8 cellular contexts compared by ENCODE assay signal in genomic region chr7:112204072-112204775, GRCh38. TPM values are rescaled to one million over a fixed set of nuclear protein-coding genes. Genes with fewer than 3 reads are reported as not detected.
DNase-seq lines count a peak whose midpoint lies in the region; ATAC-seq, FAIRE-seq and TF ChIP-seq lines count a peak whose summit lies in the region.

No MANE protein-coding gene starts in this region.

- H3K9me3 ChIP-seq in ES-I3 (ENCODE audit: control insufficient read depth, insufficient read depth, low read length): no peaks in the 10 kb centered on the region
- no peaks in the 10 kb centered on the region for H3K9me3 ChIP-seq in mononuclear cell (ENCODE audit: low read depth, low read length)
- no peaks in the 10 kb centered on the region for H3K9me3 ChIP-seq in aorta (ENCODE audit: control insufficient read depth, low read length)

- H3K4me3 ChIP-seq in mononuclear cell (ENCODE audit: low read length) (peak overlapping the region; percentile 95), aorta (ENCODE audit: low read length in 2 of 2) (peak overlapping the region; percentile 81 to 85)

- no peak for TF ChIP-seq CTCF in GM10266 (IDR thresholded peaks at IDR 0.05; ENCODE audit: control insufficient read depth, insufficient read depth, low read depth, missing control alignments)

- H3K27me3 ChIP-seq in mononuclear cell (ENCODE audit: insufficient read depth, low read length): peaks cover 44% of the 10 kb centered on the region
- no peaks in the 10 kb centered on the region for H3K27me3 ChIP-seq in aorta (ENCODE audit: control insufficient read depth in 1 of 2, insufficient read depth in 2 of 2, low read length in 1 of 2)

- WGBS in aorta, 2 donors: 1 to 2% methylated on average over 12 of the region's 12 CpGs

- intact Hi-C loops in aorta (cut with DNase I): loop anchor here (5.0 to 10.0 kb wide), 3 partner anchors 219 to 439 kb away; no protein-coding TSS in a partner anchor

- ATAC-seq in aorta (ENCODE audit: low FRiP score) (no peak), HG02970 (IDR thresholded peaks at IDR 0.05; ENCODE audit: low FRiP score, unreplicated experiment) (no peak)

- no peak for FAIRE-seq in HTR-8/SVneo (lab: Jason Lieb, UNC)

- DNase-seq in NCI-H2227 treated with DMSO at 0.1 percent for 48 hours (lab: John Stamatoyannopoulos, UW) (peak; percentile 36), caudate nucleus (lab: John Stamatoyannopoulos, UW) (peak in 4 of 61 donors; percentile 6 to 32 (median 19)), aorta (no peak), HTR-8/SVneo (ENCODE audit: insufficient read length, low spot score) (no peak), GM10266 (ENCODE audit: extremely low spot score) (no peak)

- H3K27ac ChIP-seq in caudate nucleus (ENCODE audit: low read depth, low read length): peak overlapping the region; percentile 97
- H3K27ac ChIP-seq in aorta (ENCODE audit: low read depth in 1 of 2, low read length in 2 of 2): no peak overlapping the region

- no peaks in the 10 kb centered on the region for H3K36me3 ChIP-seq in ES-I3 (ENCODE audit: insufficient read depth, low read length)
- H3K36me3 ChIP-seq in aorta (ENCODE audit: control insufficient read depth in 1 of 2, insufficient read depth in 2 of 2, low read length in 1 of 2): no peaks in the 10 kb centered on the region

- H3K4me1 ChIP-seq in ES-I3 (ENCODE audit: insufficient read depth, low read length) (peaks cover 6% of the 10 kb centered on the region; the same call in 1 of the 2 replicates), mononuclear cell (ENCODE audit: insufficient read depth, low read length) (peaks cover 32% of the 10 kb centered on the region), aorta (ENCODE audit: control insufficient read depth in 1 of 2, insufficient read depth in 2 of 2, low read length in 2 of 2) (no peaks in the 10 kb centered on the region)

- peak overlapping the region; percentile 97 for H3K9ac ChIP-seq in ES-I3 (ENCODE audit: low read depth, low read length)

RNA-seq across cellular contexts. Expression of gene DOCK4, which starts 2.0 kb away (rescaled TPM):
- total RNA-seq in mononuclear cell: 5.6 TPM
- total RNA-seq in aorta: 10 to 100 TPM; 34.2 to 94.3 TPM
- 1 to 10 TPM; 2.9 to 5.8 TPM for polyA plus RNA-seq in aorta

RNA-seq across cellular contexts. Expression of gene ZNF277, which starts 2.3 kb away (rescaled TPM):
- 62.8 TPM for total RNA-seq in mononuclear cell
- 10 to 100 TPM; 20.3 to 21.6 TPM for total RNA-seq in aorta
- polyA plus RNA-seq in aorta: 10 to 100 TPM; 17.8 to 41.6 TPM
